8 cellular contexts compared by ENCODE assay signal in genomic region chr10:27241640-27242472, GRCh38. TPM values are rescaled to one million over a fixed set of nuclear protein-coding genes. Genes with fewer than 3 reads are reported as not detected.
DNase-seq lines count a peak whose midpoint lies in the region; ATAC-seq, FAIRE-seq and TF ChIP-seq lines count a peak whose summit lies in the region.

No MANE protein-coding gene starts in this region.

- peak; percentile 49 to 91 (median 71) for TF ChIP-seq POLR2A in spleen (IDR thresholded peaks at IDR 0.05)

- no peaks in the 10 kb centered on the region for H3K9me3 ChIP-seq in spleen

- ATAC-seq in GM18907 (IDR thresholded peaks at IDR 0.05; ENCODE audit: unreplicated experiment) (peak; percentile 76), HG03139 (IDR thresholded peaks at IDR 0.05; ENCODE audit: unreplicated experiment) (peak; percentile 63)

- H3K36me3 ChIP-seq in bronchial epithelial cell (ENCODE audit: control insufficient read depth, insufficient read depth, low read length) (no peaks in the 10 kb centered on the region), spleen (peaks cover 0 to 6% (median 0%) of the 10 kb centered on the region in 6 donors)

- intact Hi-C loops in spleen (cut with DNase I; ENCODE audit: low total_unique reads), result no loop called here

- H3K4me3 ChIP-seq in AG09309 (ENCODE audit: control insufficient read depth, low read depth, low read length) (peak overlapping the region; percentile 86), WI38 (ENCODE audit: low read depth, low read length) (peak overlapping the region; percentile 74), bronchial epithelial cell (ENCODE audit: low read depth, low read length) (peak overlapping the region; percentile 51), spleen (peak overlapping the region; percentile 56 to 92 (median 73))

- DNase-seq in AG09309 (ENCODE audit: low read depth), result peak; percentile 73
- DNase-seq in NCI-H2196 (lab: John Stamatoyannopoulos, UW; ENCODE audit: unreplicated experiment), result peak; percentile 80
- DNase-seq in bronchial epithelial cell (ENCODE audit: low read depth), result peak; percentile 80
- peak; percentile 96 for DNase-seq in inferior parietal cortex (ENCODE audit: extremely low spot score)
- DNase-seq in spleen, result peak; percentile 98

- WGBS in spleen, 5 donors, result 1 to 2% (median 1%) methylated on average over 46 to 59 of the region's 59 CpGs

- peak overlapping the region; percentile 96 to 100 (median 97) for H3K27ac ChIP-seq in spleen

- no peak for FAIRE-seq in bronchial epithelial cell (lab: Jason Lieb, UNC)

- H3K27me3 ChIP-seq in bronchial epithelial cell (ENCODE audit: control insufficient read depth, insufficient read depth, low read length) (no peaks in the 10 kb centered on the region), spleen (replicated peaks in 1 of 7) (no peaks in the 10 kb centered on the region)

- H3K4me1 ChIP-seq in spleen, result peaks cover 12 to 54% (median 50%) of the 10 kb centered on the region in 6 donors

- peak; percentile 36 for TF ChIP-seq CTCF in AG09309 (IDR thresholded peaks at IDR 0.05; ENCODE audit: control insufficient read depth, insufficient read depth, low read depth, low read length, missing control alignments)
- no peak for TF ChIP-seq CTCF in WI38 (IDR thresholded peaks at IDR 0.05; ENCODE audit: low read depth, low read length)
- peak; percentile 28 for TF ChIP-seq CTCF in bronchial epithelial cell (IDR thresholded peaks at IDR 0.05; ENCODE audit: insufficient read depth, low read length, severe bottlenecking)
- TF ChIP-seq CTCF in spleen (IDR thresholded peaks at IDR 0.05 in 8 of 11, conservative IDR thresholded peaks at IDR 0.05 in 3 of 11), result peak in 10 of 11 experiments; percentile 22 to 70 (median 47)

RNA-seq across cellular contexts. Expression of gene ACBD5, which starts 1.3 kb away (rescaled TPM):
- total RNA-seq in bronchial epithelial cell (18.2 and 23.9 TPM in 2 replicates), spleen (10 to 100 TPM; 20.8 to 31.2 (median 23.7) TPM)
- polyA plus RNA-seq in spleen, result 10 to 100 TPM in 1 of 3 donors, 1 to 10 TPM in 2; 7.7 to 12.6 (median 8.4) TPM

Comparison
In these comparisons a context has a peak if more than half of its experiments do, and no peak if none do; other contexts are left out.
1. Peak in every context shown above with its lines: DNase-seq, ATAC-seq, H3K4me3 ChIP-seq and H3K27ac ChIP-seq.